24 cellular contexts compared by ENCODE assay signal in genomic region chr1:242826706-242827336, GRCh38.
"Had no signal": no experiment of that assay in that cellular context is flagged by ENCODE, and none has a peak within 500 bp of the region (broad histone marks: within the 10 kb centered on the region; RNA-seq: fewer than 3 reads in every experiment).

No MANE protein-coding gene starts in this region.

- H3K4me1 ChIP-seq: ascending aorta, esophagus squamous epithelium, heart left ventricle, prostate gland, stomach, transverse colon, uterus had no signal

- ATAC-seq: activated CD8-positive, alpha-beta T cell treated with anti-CD3 and anti-CD28 coated beads, Interleukin-2, amount 10 ng/mL, durations not matched to agents 7 days and 5 days; activated naive CD4-positive, alpha-beta T cell treated with anti-CD3 and anti-CD28 coated beads, Interleukin-2, amount 50 U/mL, for 72 hours; heart left ventricle; left cardiac atrium had no signal

- H3K4me3 ChIP-seq: ascending aorta, coronary artery, esophagus squamous epithelium, heart left ventricle, ovary, prostate gland, stomach, transverse colon, uterus had no signal

- H3K36me3 ChIP-seq: ascending aorta, esophagus squamous epithelium, heart left ventricle, neutrophil, ovary, prostate gland, stomach, transverse colon, uterus, WERI-Rb-1 had no signal

- H3K4me3 Mint-ChIP-seq: activated CD8-positive, alpha-beta T cell treated with anti-CD3 and anti-CD28 coated beads, Interleukin-2, amount 10 ng/mL, durations not matched to agents 7 days and 5 days; endodermal cell; memory B cell; nephron; T-helper 2 cell treated with Interferon-gamma antibody and Interleukin-4, amounts not matched to agents 5 μg/mL and 100 μg/mL, for 36 hours had no signal

- H3K36me3 Mint-ChIP-seq: activated naive CD4-positive, alpha-beta T cell treated with anti-CD3 and anti-CD28 coated beads, Interleukin-2, amount 50 U/mL, for 72 hours had no signal

- H3K27ac Mint-ChIP-seq: activated CD8-positive, alpha-beta T cell treated with anti-CD3 and anti-CD28 coated beads, Interleukin-2, amount 10 ng/mL, durations not matched to agents 7 days and 5 days; activated naive CD4-positive, alpha-beta T cell treated with anti-CD3 and anti-CD28 coated beads, Interleukin-2, amount 50 U/mL, for 72 hours; endodermal cell; memory B cell; nephron; T-helper 2 cell treated with Interferon-gamma antibody and Interleukin-4, amounts not matched to agents 5 μg/mL and 100 μg/mL, for 36 hours had no signal

- H3K27ac ChIP-seq: ascending aorta, coronary artery, esophagus squamous epithelium, heart left ventricle, neutrophil, ovary, prostate gland, stomach, transverse colon, uterus, WERI-Rb-1 had no signal

- H3K9me3 ChIP-seq: ascending aorta, esophagus squamous epithelium, heart left ventricle, neutrophil, ovary, prostate gland, stomach, transverse colon, uterus had no signal

- H3K4me1 Mint-ChIP-seq: endodermal cell, memory B cell, nephron had no signal

- H3K9me3 Mint-ChIP-seq: endodermal cell; T-helper 2 cell treated with Interferon-gamma antibody and Interleukin-4, amounts not matched to agents 5 μg/mL and 100 μg/mL, for 36 hours had no signal

- H3K27me3 ChIP-seq: ascending aorta, esophagus squamous epithelium, heart left ventricle, neutrophil, ovary, stomach, transverse colon, uterus had no signal

- FAIRE-seq: bronchial epithelial cell, islet of Langerhans, TTC549 had no signal

- DNase-seq: activated CD4-positive, alpha-beta T cell treated with anti-CD3 and anti-CD28 coated beads for 1 hour; activated CD4-positive, alpha-beta T cell treated with anti-CD3 and anti-CD28 coated beads, Interleukin-2, amount 50 U/mL, for 1 hour; activated CD8-positive, alpha-beta T cell treated with anti-CD3 and anti-CD28 coated beads, Interleukin-2, amount 10 ng/mL, durations not matched to agents 7 days and 5 days; endodermal cell; esophagus squamous epithelium; heart left ventricle; left cardiac atrium; ovary; stimulated activated CD4-positive, alpha-beta T cell treated with anti-CD3 and anti-CD28 coated beads, Interleukin-1b, Interleukin-23, amount 100 ng/mL, for 48 hours; stomach; transverse colon; uterus; WERI-Rb-1 had no signal
